In genomic region chr2:68722712-68723111, GRCh38 we compare ENCODE assay signal across 11 cellular contexts. TPM values are rescaled to one million over a fixed set of nuclear protein-coding genes. Genes with fewer than 3 reads are reported as not detected.
DNase-seq lines count a peak whose midpoint lies in the region; ATAC-seq and TF ChIP-seq lines count a peak whose summit lies in the region.
"Had no signal": no experiment of that assay in that cellular context is flagged by ENCODE, and none has a peak within 500 bp of the region (broad histone marks: within the 10 kb centered on the region; RNA-seq: fewer than 3 reads in every experiment).

No MANE protein-coding gene starts in this region.

- no peak overlapping the region for H2AFZ ChIP-seq in OCI-LY3 (ENCODE audit: low read depth, low read length)

- H3K27ac ChIP-seq in OCI-LY3 (ENCODE audit: low read length) (no peak overlapping the region), heart right ventricle (no peak overlapping the region)
- H3K27ac ChIP-seq: psoas muscle had no signal

- no peaks in the 10 kb centered on the region for H4K20me1 ChIP-seq in OCI-LY3 (ENCODE audit: insufficient read depth, low read length)

- WGBS in heart right ventricle, 2 donors, result 77 to 78% methylated on average over 8 of the region's 8 CpGs

- H3K4me1 ChIP-seq in OCI-LY3 (ENCODE audit: low read length) (peaks cover 78% of the 10 kb centered on the region), heart right ventricle (peaks cover 0 to 28% (median 0%) of the 10 kb centered on the region in 9 donors)
- H3K4me1 ChIP-seq: psoas muscle had no signal

- no peaks in the 10 kb centered on the region for H3K27me3 ChIP-seq in OCI-LY3 (ENCODE audit: low read depth, low read length)
- H3K27me3 ChIP-seq in heart right ventricle, result peaks cover 0 to 8% (median 0%) of the 10 kb centered on the region in 7 donors

- H3K9ac ChIP-seq in OCI-LY3 (ENCODE audit: low read length), result peak overlapping the region; percentile 10; the same call in 1 of the 2 replicates

- no peak for ATAC-seq in HG02870 (IDR thresholded peaks at IDR 0.05; ENCODE audit: unreplicated experiment)
- ATAC-seq in HG02623 (IDR thresholded peaks at IDR 0.05; ENCODE audit: unreplicated experiment), result no peak
- ATAC-seq in heart right ventricle, result no peak
- ATAC-seq: psoas muscle had no signal

- no peak overlapping the region for H3K4me3 ChIP-seq in AG10803 (ENCODE audit: low read length)
- no peak overlapping the region for H3K4me3 ChIP-seq in GM12864 (ENCODE audit: low read depth, low read length)
- H3K4me3 ChIP-seq in OCI-LY3 (ENCODE audit: low read length), result no peak overlapping the region
- no peak overlapping the region for H3K4me3 ChIP-seq in fibroblast of villous mesenchyme (ENCODE audit: low read depth, low read length)
- no peak overlapping the region for H3K4me3 ChIP-seq in heart right ventricle
- H3K4me3 ChIP-seq: psoas muscle had no signal

- H3K36me3 ChIP-seq in OCI-LY3 (replicated peaks; ENCODE audit: low read depth, low read length), result no peaks in the 10 kb centered on the region
- H3K36me3 ChIP-seq in heart right ventricle, result no peaks in the 10 kb centered on the region

- peak; percentile 15; the same call in 1 of the 2 replicates for TF ChIP-seq CTCF in AG10803 (conservative IDR thresholded peaks at IDR 0.05; ENCODE audit: low read length)
- TF ChIP-seq CTCF in GM12864 (IDR thresholded peaks at IDR 0.05; ENCODE audit: low read depth, low read length, missing control alignments), result peak; percentile 51
- TF ChIP-seq CTCF in OCI-LY3 (IDR thresholded peaks at IDR 0.05; ENCODE audit: low read depth, low read length), result peak; percentile 76
- peak; percentile 21 for TF ChIP-seq CTCF in fibroblast of villous mesenchyme (IDR thresholded peaks at IDR 0.05; ENCODE audit: insufficient read depth, low read depth, low read length)
- TF ChIP-seq CTCF in heart right ventricle (IDR thresholded peaks at IDR 0.05), result no peak

- intact Hi-C loops in heart right ventricle (cut with DNase I), result no loop called here

- DNase-seq in AG10803 (ENCODE audit: low read depth) (no peak), GM12864 (ENCODE audit: low read depth) (no peak), fibroblast of villous mesenchyme (ENCODE audit: low read depth) (no peak), COLO829 (ENCODE audit: low spot score) (no peak), heart right ventricle (no peak)
- DNase-seq: H7, KG1, psoas muscle had no signal

- H3K9me3 ChIP-seq in OCI-LY3 (ENCODE audit: insufficient read depth, low read length) (no peaks in the 10 kb centered on the region), heart right ventricle (no peaks in the 10 kb centered on the region)
- H3K9me3 ChIP-seq: psoas muscle had no signal

- H3K4me2 ChIP-seq in OCI-LY3 (ENCODE audit: low read length), result peak overlapping the region; percentile 34

- H3K79me2 ChIP-seq in OCI-LY3 (ENCODE audit: low read length), result 0 out of 2 replicates have a peak, but pooled peaks cover 2% of the 10 kb centered on the region

RNA-seq across cellular contexts. Expression of gene ARHGAP25, which starts 11.9 kb away (rescaled TPM):
- total RNA-seq in fibroblast of villous mesenchyme (3.0 and 3.5 TPM in 2 replicates), heart right ventricle (10 to 100 TPM in 1 of 10 donors, 1 to 10 TPM in 9; 2.7 to 17.3 (median 5.2) TPM)
- 1 to 10 TPM; 2.6 to 6.8 TPM for polyA plus RNA-seq in heart right ventricle

Comparison
In these comparisons a context has a peak if more than half of its experiments do, and no peak if none do; other contexts are left out.
1. CTCF ChIP-seq: peak in AG10803 (single experiment), GM12864 (single experiment), OCI-LY3 (single experiment) and fibroblast of villous mesenchyme (single experiment); none in heart right ventricle (0 of 9).